Comparison of ENCODE assay signal across 17 cellular contexts in genomic region chr17:82076785-82077591, GRCh38. TPM values are rescaled to one million over a fixed set of nuclear protein-coding genes. Genes with fewer than 3 reads are reported as not detected.
A peak's percentile ranks its signal among the peaks of the same experiment; 100 is the strongest.
DNase-seq lines count a peak whose midpoint lies in the region; ATAC-seq, FAIRE-seq and TF ChIP-seq lines count a peak whose summit lies in the region.
"Had no signal": no experiment of that assay in that cellular context is flagged by ENCODE, and none has a peak within 500 bp of the region (broad histone marks: within the 10 kb centered on the region; RNA-seq: fewer than 3 reads in every experiment).

No MANE protein-coding gene starts in this region.

- H3K9ac ChIP-seq in K562 (ENCODE audit: insufficient read depth in 1 of 2, low read depth in 2 of 2, low read length in 2 of 2), result peak overlapping the region in 1 of 2 experiments; percentile 75; a peak in 2 of 4 replicates

- H3K36me3 Mint-ChIP-seq in neural crest cell (ENCODE audit: low read depth) (peaks cover 2% of the 10 kb centered on the region), chondrocyte (ENCODE audit: low read depth) (peaks cover 11% of the 10 kb centered on the region)
- H3K36me3 Mint-ChIP-seq in activated CD4-positive, alpha-beta memory T cell treated with anti-CD3 and anti-CD28 coated beads, Interleukin-2, amount 10 ng/mL, durations not matched to agents 7 days and 5 days (ENCODE audit: low read depth), result peaks cover 16% of the 10 kb centered on the region

- CTCF ChIA-PET in K562 (lab: Yijun Ruan, JAX; ENCODE audit: low intra/inter-chr PET ratio), result no interaction called here
- CTCF ChIA-PET in activated CD4-positive, alpha-beta memory T cell treated with anti-CD3 and anti-CD28 coated beads, Interleukin-2, amount 10 ng/mL, durations not matched to agents 7 days and 5 days (lab: Charles Lee), result interaction anchor here (1.3 kb wide), 1 partner anchor 39 kb away, joined by 3 read pairs; the partner anchor contains the start of gene DCXR

- peak; percentile 74 for ATAC-seq in K562

- WGBS in K562 (ENCODE audit: insufficient coverage, low coverage, missing lambda C conversion rate), result 67% methylated on average over 12 of the region's 21 CpGs

- DNase-seq in H7 (peak; percentile 79), K562 (ENCODE audit: extremely low read depth in 1 of 4, low spot score in 3 of 4) (peak in 1 of 4 experiments; percentile 55), neural crest cell (ENCODE audit: low read depth, low spot score) (no peak), ecto neural progenitor cell (ENCODE audit: low spot score) (no peak), C1 segment of cervical spinal cord (lab: John Stamatoyannopoulos, UW) (no peak), chondrocyte (ENCODE audit: low spot score) (no peak)
- no peak for DNase-seq in activated CD4-positive, alpha-beta memory T cell treated with anti-CD3 and anti-CD28 coated beads, Interleukin-2, amount 10 ng/mL, durations not matched to agents 7 days and 5 days
- DNase-seq: activated CD8-positive, alpha-beta memory T cell treated with anti-CD3 and anti-CD28 coated beads for 24 hours; activated naive CD4-positive, alpha-beta T cell treated with Interleukin-2 at 50 U/mL for 16 hours; caudate nucleus; GF-D8; islet precursor cell; NCI-H1092; PC-9; retina; T-helper 9 cell had no signal

- TF ChIP-seq RAD21 in K562 (CRISPR knock-in tag; conservative IDR thresholded peaks at IDR 0.05 in 1 of 2, IDR thresholded peaks at IDR 0.05 in 1 of 2), result no peak

- no peaks in the 10 kb centered on the region for H3K79me2 ChIP-seq in K562 (ENCODE audit: control insufficient read depth, insufficient read depth, low read length)

- H3K27me3 ChIP-seq in H7 (ENCODE audit: control insufficient read depth, insufficient read depth, low read length), result no peaks in the 10 kb centered on the region
- no peaks in the 10 kb centered on the region for H3K27me3 ChIP-seq in K562 (ENCODE audit: control insufficient read depth in 2 of 2, insufficient read depth in 2 of 2, low read length in 2 of 2)

- peaks cover 0 to 49% of the 10 kb centered on the region in 2 experiments; a peak in 2 of 5 replicates for H3K4me1 ChIP-seq in K562 (replicated peaks in 1 of 2; ENCODE audit: control insufficient read depth in 2 of 2, insufficient read depth in 2 of 2, low read length in 2 of 2)

- H3K4me3 Mint-ChIP-seq in neural crest cell (peak overlapping the region; percentile 50), chondrocyte (ENCODE audit: unreplicated experiment) (no peak overlapping the region)
- H3K4me3 Mint-ChIP-seq in activated CD4-positive, alpha-beta memory T cell treated with anti-CD3 and anti-CD28 coated beads, Interleukin-2, amount 10 ng/mL, durations not matched to agents 7 days and 5 days, result no peak overlapping the region

- POLR2A ChIA-PET in K562 (lab: Yijun Ruan, JAX), result interaction anchor here (0.5 to 4.2 kb wide), 12 partner anchors 11 to 949 kb away, joined by 3 to 52 read pairs (median 3); partner anchors contain the start of genes DUS1L and FASN
- POLR2A ChIA-PET in activated CD4-positive, alpha-beta memory T cell treated with anti-CD3 and anti-CD28 coated beads, Interleukin-2, amount 10 ng/mL, durations not matched to agents 7 days and 5 days (lab: Charles Lee), result interaction anchor here (0.7 to 3.0 kb wide), 6 partner anchors 8 to 39 kb away, joined by 3 to 14 read pairs (median 4); partner anchors contain the start of gene DCXR

- H3K4me1 Mint-ChIP-seq in neural crest cell (no peaks in the 10 kb centered on the region), chondrocyte (ENCODE audit: low read depth) (no peaks in the 10 kb centered on the region)
- H3K4me1 Mint-ChIP-seq in activated CD4-positive, alpha-beta memory T cell treated with anti-CD3 and anti-CD28 coated beads, Interleukin-2, amount 10 ng/mL, durations not matched to agents 7 days and 5 days, result no peaks in the 10 kb centered on the region

- peaks cover 27% of the 10 kb centered on the region for H4K20me1 ChIP-seq in K562 (replicated peaks; ENCODE audit: control insufficient read depth, insufficient read depth, low read length)

- H3K9me1 ChIP-seq in K562 (ENCODE audit: control insufficient read depth, insufficient read depth, low read length), result peaks cover 3% of the 10 kb centered on the region

- TF ChIP-seq CTCF in K562 (IDR thresholded peaks at IDR 0.05 in 2 of 3, conservative IDR thresholded peaks at IDR 0.05 in 1 of 3; ENCODE audit: insufficient read depth in 2 of 3, low read depth in 1 of 3, low read length in 3 of 3) (no peak), neural crest cell (conservative IDR thresholded peaks at IDR 0.05) (no peak), chondrocyte (IDR thresholded peaks at IDR 0.05) (no peak)

- H3K4me3 ChIP-seq in H7 (ENCODE audit: insufficient read depth, low read depth, low read length) (no peak overlapping the region), K562 (no peak overlapping the region)
- H3K4me3 ChIP-seq: PC-9 had no signal

- TF ChIP-seq POLR2A in GM10847 (IDR thresholded peaks at IDR 0.05; ENCODE audit: extremely low read depth, insufficient read length) (peak; percentile 23), K562 (conservative IDR thresholded peaks at IDR 0.05) (peak; percentile 64)

- H3K4me2 ChIP-seq in K562 (ENCODE audit: insufficient read depth, low read length), result no peak overlapping the region
- H3K4me2 ChIP-seq: PC-9 had no signal

- peak; percentile 52 for FAIRE-seq in K562 (lab: Jason Lieb, UNC)

- no TSS peak for BruUV-seq in K562 (replicated peaks; lab: Mats Ljungman, UMichigan)

- H3K27ac ChIP-seq in K562 (ENCODE audit: extremely low read depth, low read depth, low read length), result no peak overlapping the region
- H3K27ac ChIP-seq: PC-9 had no signal

- no peaks in the 10 kb centered on the region for H3K9me3 Mint-ChIP-seq in neural crest cell
- H3K9me3 Mint-ChIP-seq in chondrocyte (ENCODE audit: low read depth), result no peaks in the 10 kb centered on the region
- H3K9me3 Mint-ChIP-seq in activated CD4-positive, alpha-beta memory T cell treated with anti-CD3 and anti-CD28 coated beads, Interleukin-2, amount 10 ng/mL, durations not matched to agents 7 days and 5 days, result no peaks in the 10 kb centered on the region

- peaks cover 10% of the 10 kb centered on the region for H3K36me3 ChIP-seq in H7 (replicated peaks; ENCODE audit: control insufficient read depth, insufficient read depth, low read length)
- H3K36me3 ChIP-seq in K562 (ENCODE audit: control insufficient read depth, insufficient read depth, low read length), result peaks cover 43% of the 10 kb centered on the region; the same call in 2 of the 3 replicates

- no peak for TF ChIP-seq EP300 in K562 (IDR thresholded peaks at IDR 0.05; ENCODE audit: low read length)

- peaks cover 24% of the 10 kb centered on the region for H3K27me3 Mint-ChIP-seq in neural crest cell (ENCODE audit: low read depth)
- H3K27me3 Mint-ChIP-seq in chondrocyte (ENCODE audit: low read depth), result no peaks in the 10 kb centered on the region
- H3K27me3 Mint-ChIP-seq in activated CD4-positive, alpha-beta memory T cell treated with anti-CD3 and anti-CD28 coated beads, Interleukin-2, amount 10 ng/mL, durations not matched to agents 7 days and 5 days, result peaks cover 2% of the 10 kb centered on the region

- H3K27ac Mint-ChIP-seq in neural crest cell (ENCODE audit: unreplicated experiment), result no peak overlapping the region
- no peak overlapping the region for H3K27ac Mint-ChIP-seq in chondrocyte (ENCODE audit: unreplicated experiment)
- H3K27ac Mint-ChIP-seq in activated CD4-positive, alpha-beta memory T cell treated with anti-CD3 and anti-CD28 coated beads, Interleukin-2, amount 10 ng/mL, durations not matched to agents 7 days and 5 days, result no peak overlapping the region

- no peaks in the 10 kb centered on the region for H3K9me3 ChIP-seq in K562 (replicated peaks; ENCODE audit: control insufficient read depth, insufficient read depth, low read depth, low read length)

- in situ Hi-C loops in K562 (cut with MboI), result no loop called here

- intact Hi-C loops in K562 (cut with micrococcal nuclease), result no loop called here

- no peak overlapping the region for H2AFZ ChIP-seq in K562 (ENCODE audit: low read depth, low read length)
- H2AFZ ChIP-seq: PC-9 had no signal

RNA-seq across cellular contexts. Expression of gene DUS1L, which starts 11.4 kb away (rescaled TPM):
- total RNA-seq in H7 (2014; rRNA removed; shearing (Covaris generic)), result 114 and 129 TPM in 2 replicates
- 125 and 499 TPM in 2 replicates for total RNA-seq in K562 (2011; cell fraction: chromatin; rRNA removed; ENCODE audit: low replicate concordance)
- total RNA-seq in K562 (2011; cell fraction: nucleolus; rRNA removed), result 452 and 491 TPM in 2 replicates
- total RNA-seq in K562 (2011; cell fraction: nucleoplasm; rRNA removed), result 177 and 203 TPM in 2 replicates
- total RNA-seq in K562 (2014; rRNA removed) (203 and 249 TPM in 2 replicates), K562 (2014; rRNA removed; fragmentation: Illumina TruSeq; extraction: Trizol) (45.0 and 57.5 TPM in 2 replicates), K562 (2015; rRNA removed; fragmentation: Illumina TruSeq; extraction: Trizol) (83.1 and 83.9 TPM in 2 replicates), K562 (2021) (193 and 209 TPM in 2 replicates), neural crest cell (126 and 131 TPM in 2 replicates), chondrocyte (64.0 to 78.4 TPM (median 68.4 TPM) in 3 replicates)
- polyA plus RNA-seq in K562 (2011; rRNA removed) (60.1 and 77.0 TPM in 2 replicates), K562 (2014; fragmentation: Illumina TruSeq; extraction: Trizol) (97.2 and 99.8 TPM in 2 replicates), K562 (2014; fragmentation: Nextera tagmentation; extraction: Ambion mirVana) (10 to 100 TPM in 1 of 2 experiments, 1 to 10 TPM in 1; 7.8 to 11.3 TPM), K562 (2014; rRNA removed) (201 and 210 TPM in 2 replicates)
- polyA plus RNA-seq in K562 (2011; cell fraction: cytosol; rRNA removed), result 62.4 and 118 TPM in 2 replicates
- 712 and 945 TPM in 2 replicates for polyA plus RNA-seq in K562 (2011; cell fraction: nucleus; rRNA removed)
- 123 and 178 TPM in 2 replicates for polyA plus RNA-seq in K562 (2012)
- 17.2 and 22.2 TPM in 2 replicates for polyA minus RNA-seq in K562 (2011; rRNA and poly(A)+ RNA removed)
- polyA minus RNA-seq in K562 (2011; cell fraction: cytosol; rRNA and poly(A)+ RNA removed), result 54.0 and 54.3 TPM in 2 replicates
- polyA minus RNA-seq in K562 (2011; cell fraction: nucleus; rRNA and poly(A)+ RNA removed), result 179 and 184 TPM in 2 replicates
- 10 to 100 TPM; 98.8 to 99.3 TPM for total RNA-seq in activated CD4-positive, alpha-beta memory T cell treated with anti-CD3 and anti-CD28 coated beads, Interleukin-2, amount 10 ng/mL, durations not matched to agents 7 days and 5 days

RNA-seq across cellular contexts. Expression of gene FASN, which starts 21.0 kb away (rescaled TPM):
- 201 and 257 TPM in 2 replicates for total RNA-seq in H7 (2014; rRNA removed; shearing (Covaris generic))
- total RNA-seq in K562 (2011; cell fraction: chromatin; rRNA removed; ENCODE audit: low replicate concordance), result 343 and 1,124 TPM in 2 replicates
- total RNA-seq in K562 (2011; cell fraction: nucleolus; rRNA removed), result 877 TPM in 2 replicates
- 433 and 475 TPM in 2 replicates for total RNA-seq in K562 (2011; cell fraction: nucleoplasm; rRNA removed)
- 214 and 239 TPM in 2 replicates for total RNA-seq in K562 (2014; rRNA removed)
- 11.2 and 13.9 TPM in 2 replicates for total RNA-seq in K562 (2014; rRNA removed; fragmentation: Illumina TruSeq; extraction: Trizol)
- 50.9 and 61.1 TPM in 2 replicates for total RNA-seq in K562 (2015; rRNA removed; fragmentation: Illumina TruSeq; extraction: Trizol)
- 605 and 663 TPM in 2 replicates for total RNA-seq in K562 (2021)
- 49.8 and 133 TPM in 2 replicates for polyA plus RNA-seq in K562 (2011; rRNA removed)
- polyA plus RNA-seq in K562 (2011; cell fraction: cytosol; rRNA removed), result 159 and 260 TPM in 2 replicates
- 627 and 766 TPM in 2 replicates for polyA plus RNA-seq in K562 (2011; cell fraction: nucleus; rRNA removed)
- 153 and 283 TPM in 2 replicates for polyA plus RNA-seq in K562 (2012)
- 49.9 and 181 TPM in 2 replicates for polyA plus RNA-seq in K562 (2014; fragmentation: Illumina TruSeq; extraction: Trizol)
- under 1 TPM; 0.15 to 0.20 TPM for polyA plus RNA-seq in K562 (2014; fragmentation: Nextera tagmentation; extraction: Ambion mirVana)
- polyA plus RNA-seq in K562 (2014; rRNA removed), result 157 and 181 TPM in 2 replicates
- 59.1 and 70.2 TPM in 2 replicates for polyA minus RNA-seq in K562 (2011; rRNA and poly(A)+ RNA removed)
- 455 and 1,011 TPM in 2 replicates for polyA minus RNA-seq in K562 (2011; cell fraction: cytosol; rRNA and poly(A)+ RNA removed)
- polyA minus RNA-seq in K562 (2011; cell fraction: nucleus; rRNA and poly(A)+ RNA removed), result 200 and 251 TPM in 2 replicates
- 816 and 839 TPM in 2 replicates for total RNA-seq in neural crest cell
- 132 to 145 TPM (median 141 TPM) in 3 replicates for total RNA-seq in chondrocyte
- total RNA-seq in activated CD4-positive, alpha-beta memory T cell treated with anti-CD3 and anti-CD28 coated beads, Interleukin-2, amount 10 ng/mL, durations not matched to agents 7 days and 5 days, result 100 to 1,000 TPM; 181 to 191 TPM

RNA-seq across cellular contexts. Expression of gene GPS1, which starts 25.3 kb away (rescaled TPM):
- total RNA-seq in H7 (2014; rRNA removed; shearing (Covaris generic)), result 205 and 248 TPM in 2 replicates
- 57.5 and 207 TPM in 2 replicates for total RNA-seq in K562 (2011; cell fraction: chromatin; rRNA removed; ENCODE audit: low replicate concordance)
- total RNA-seq in K562 (2011; cell fraction: nucleolus; rRNA removed), result 178 and 205 TPM in 2 replicates
- 87.8 and 88.8 TPM in 2 replicates for total RNA-seq in K562 (2011; cell fraction: nucleoplasm; rRNA removed)
- total RNA-seq in K562 (2014; rRNA removed), result 137 and 183 TPM in 2 replicates
- 17.5 and 26.3 TPM in 2 replicates for total RNA-seq in K562 (2014; rRNA removed; fragmentation: Illumina TruSeq; extraction: Trizol)
- 69.9 and 72.5 TPM in 2 replicates for total RNA-seq in K562 (2015; rRNA removed; fragmentation: Illumina TruSeq; extraction: Trizol)
- total RNA-seq in K562 (2021), result 162 and 167 TPM in 2 replicates
- 57.0 and 88.5 TPM in 2 replicates for polyA plus RNA-seq in K562 (2011; rRNA removed)
- 94.2 and 226 TPM in 2 replicates for polyA plus RNA-seq in K562 (2011; cell fraction: cytosol; rRNA removed)
- 212 and 255 TPM in 2 replicates for polyA plus RNA-seq in K562 (2011; cell fraction: nucleus; rRNA removed)
- 103 and 115 TPM in 2 replicates for polyA plus RNA-seq in K562 (2012)
- 74.5 and 111 TPM in 2 replicates for polyA plus RNA-seq in K562 (2014; fragmentation: Illumina TruSeq; extraction: Trizol)
- 10 to 100 TPM in 1 of 2 experiments, 1 to 10 TPM in 1; 3.1 to 13.4 TPM for polyA plus RNA-seq in K562 (2014; fragmentation: Nextera tagmentation; extraction: Ambion mirVana)
- polyA plus RNA-seq in K562 (2014; rRNA removed), result 112 and 123 TPM in 2 replicates
- 31.9 and 46.4 TPM in 2 replicates for polyA minus RNA-seq in K562 (2011; rRNA and poly(A)+ RNA removed)
- polyA minus RNA-seq in K562 (2011; cell fraction: cytosol; rRNA and poly(A)+ RNA removed), result 71.4 and 74.6 TPM in 2 replicates
- polyA minus RNA-seq in K562 (2011; cell fraction: nucleus; rRNA and poly(A)+ RNA removed), result 72.3 and 75.2 TPM in 2 replicates
- 154 and 156 TPM in 2 replicates for total RNA-seq in neural crest cell
- 79.8 to 103 TPM (median 82.8 TPM) in 3 replicates for total RNA-seq in chondrocyte
- total RNA-seq in activated CD4-positive, alpha-beta memory T cell treated with anti-CD3 and anti-CD28 coated beads, Interleukin-2, amount 10 ng/mL, durations not matched to agents 7 days and 5 days, result 10 to 100 TPM; 69.0 to 75.6 TPM

RNA-seq across cellular contexts. Expression of gene RFNG, which starts 25.4 kb away (rescaled TPM):
- total RNA-seq in H7 (2014; rRNA removed; shearing (Covaris generic)), result 43.0 and 50.8 TPM in 2 replicates
- 23.1 and 61.7 TPM in 2 replicates for total RNA-seq in K562 (2011; cell fraction: chromatin; rRNA removed; ENCODE audit: low replicate concordance)
- 74.4 and 74.9 TPM in 2 replicates for total RNA-seq in K562 (2011; cell fraction: nucleolus; rRNA removed)
- 36.5 and 40.5 TPM in 2 replicates for total RNA-seq in K562 (2011; cell fraction: nucleoplasm; rRNA removed)
- total RNA-seq in K562 (2014; rRNA removed), result 23.6 and 28.4 TPM in 2 replicates
- 6.5 and 9.5 TPM in 2 replicates for total RNA-seq in K562 (2014; rRNA removed; fragmentation: Illumina TruSeq; extraction: Trizol)
- total RNA-seq in K562 (2015; rRNA removed; fragmentation: Illumina TruSeq; extraction: Trizol), result 11.1 and 14.3 TPM in 2 replicates
- total RNA-seq in K562 (2021), result 26.9 and 30.2 TPM in 2 replicates
- polyA plus RNA-seq in K562 (2011; rRNA removed), result 9.2 and 17.2 TPM in 2 replicates
- polyA plus RNA-seq in K562 (2011; cell fraction: cytosol; rRNA removed), result 12.2 and 23.8 TPM in 2 replicates
- polyA plus RNA-seq in K562 (2011; cell fraction: nucleus; rRNA removed), result 144 and 164 TPM in 2 replicates
- 16.9 and 35.2 TPM in 2 replicates for polyA plus RNA-seq in K562 (2012)
- 9.0 and 18.5 TPM in 2 replicates for polyA plus RNA-seq in K562 (2014; fragmentation: Illumina TruSeq; extraction: Trizol)
- polyA plus RNA-seq in K562 (2014; fragmentation: Nextera tagmentation; extraction: Ambion mirVana), result under 1 TPM; 0.32 to 0.66 TPM
- polyA plus RNA-seq in K562 (2014; rRNA removed), result 32.6 and 32.8 TPM in 2 replicates
- 2.0 TPM in 2 replicates for polyA minus RNA-seq in K562 (2011; rRNA and poly(A)+ RNA removed)
- 11.7 and 13.1 TPM in 2 replicates for polyA minus RNA-seq in K562 (2011; cell fraction: cytosol; rRNA and poly(A)+ RNA removed)
- polyA minus RNA-seq in K562 (2011; cell fraction: nucleus; rRNA and poly(A)+ RNA removed), result 11.4 and 14.3 TPM in 2 replicates
- total RNA-seq in neural crest cell, result 44.5 and 46.0 TPM in 2 replicates
- total RNA-seq in chondrocyte, result 29.7 to 47.4 TPM (median 45.2 TPM) in 3 replicates
- total RNA-seq in activated CD4-positive, alpha-beta memory T cell treated with anti-CD3 and anti-CD28 coated beads, Interleukin-2, amount 10 ng/mL, durations not matched to agents 7 days and 5 days, result 10 to 100 TPM; 26.3 to 28.4 TPM

RNA-seq across cellular contexts. Expression of gene DCXR, which starts 39.5 kb away (rescaled TPM):
- 72.7 and 110 TPM in 2 replicates for total RNA-seq in H7 (2014; rRNA removed; shearing (Covaris generic))
- 78.8 and 254 TPM in 2 replicates for total RNA-seq in K562 (2011; cell fraction: chromatin; rRNA removed; ENCODE audit: low replicate concordance)
- 329 and 354 TPM in 2 replicates for total RNA-seq in K562 (2011; cell fraction: nucleolus; rRNA removed)
- total RNA-seq in K562 (2011; cell fraction: nucleoplasm; rRNA removed), result 133 and 150 TPM in 2 replicates
- total RNA-seq in K562 (2014; rRNA removed), result 165 and 194 TPM in 2 replicates
- total RNA-seq in K562 (2014; rRNA removed; fragmentation: Illumina TruSeq; extraction: Trizol), result 41.1 and 66.0 TPM in 2 replicates
- 76.0 and 90.0 TPM in 2 replicates for total RNA-seq in K562 (2015; rRNA removed; fragmentation: Illumina TruSeq; extraction: Trizol)
- total RNA-seq in K562 (2021), result 235 and 256 TPM in 2 replicates
- polyA plus RNA-seq in K562 (2011; rRNA removed), result 156 and 201 TPM in 2 replicates
- polyA plus RNA-seq in K562 (2011; cell fraction: cytosol; rRNA removed), result 404 and 845 TPM in 2 replicates
- 611 and 714 TPM in 2 replicates for polyA plus RNA-seq in K562 (2011; cell fraction: nucleus; rRNA removed)
- 229 and 244 TPM in 2 replicates for polyA plus RNA-seq in K562 (2012)
- 243 and 274 TPM in 2 replicates for polyA plus RNA-seq in K562 (2014; fragmentation: Illumina TruSeq; extraction: Trizol)
- polyA plus RNA-seq in K562 (2014; fragmentation: Nextera tagmentation; extraction: Ambion mirVana), result 10 to 100 TPM; 21.3 to 50.3 TPM
- polyA plus RNA-seq in K562 (2014; rRNA removed), result 229 and 261 TPM in 2 replicates
- 34.8 and 73.6 TPM in 2 replicates for polyA minus RNA-seq in K562 (2011; rRNA and poly(A)+ RNA removed)
- 67.3 and 81.5 TPM in 2 replicates for polyA minus RNA-seq in K562 (2011; cell fraction: cytosol; rRNA and poly(A)+ RNA removed)
- polyA minus RNA-seq in K562 (2011; cell fraction: nucleus; rRNA and poly(A)+ RNA removed), result 104 and 111 TPM in 2 replicates
- total RNA-seq in neural crest cell, result 198 and 199 TPM in 2 replicates
- 52.8 to 59.8 TPM (median 58.2 TPM) in 3 replicates for total RNA-seq in chondrocyte
- total RNA-seq in activated CD4-positive, alpha-beta memory T cell treated with anti-CD3 and anti-CD28 coated beads, Interleukin-2, amount 10 ng/mL, durations not matched to agents 7 days and 5 days, result 10 to 100 TPM; 93.9 to 95.2 TPM
